24 cellular contexts compared by ENCODE assay signal in the genomic region with DNA sequence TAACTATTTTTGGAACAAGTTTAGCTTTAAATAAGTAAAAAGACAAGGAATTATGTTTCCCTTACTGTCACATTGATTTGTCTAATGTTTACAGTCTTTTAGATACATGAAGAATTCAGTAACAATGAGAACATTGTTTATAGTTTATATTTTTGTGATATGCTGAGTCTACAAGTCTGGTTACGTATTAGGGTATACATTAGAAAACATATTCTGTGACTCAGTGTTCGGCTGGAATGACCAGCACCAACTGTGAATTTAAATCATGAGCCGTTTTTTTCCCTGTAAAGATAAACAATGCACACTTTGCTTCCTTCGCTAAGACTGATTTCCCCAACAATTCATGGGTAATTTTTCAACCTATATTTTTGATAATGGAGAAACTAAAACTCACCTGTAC.
"Had no signal": no experiment of that assay in that cellular context is flagged by ENCODE, and none has a peak within 500 bp of the region (broad histone marks: within the 10 kb centered on the region; RNA-seq: fewer than 3 reads in every experiment).

No MANE protein-coding gene starts in this region.

- H3K27me3 ChIP-seq: dorsolateral prefrontal cortex, gastrocnemius medialis, heart left ventricle, hepatocyte, left lung, neural progenitor cell, ovary, sigmoid colon, thyroid gland, vagina had no signal

- H3K4me3 Mint-ChIP-seq: naive thymus-derived CD4-positive, alpha-beta T cell; nephron; neural progenitor cell; stimulated activated naive B cell treated with anti-CD40 and anti-IgM and Interleukin-4, amounts not matched to agents 10 μg/mL and 1 μg/mL and 100 μg/mL, for 72 hours; stimulated activated naive CD8-positive, alpha-beta T cell treated with anti-CD3 and anti-CD28 coated beads, Interleukin-15, Interleukin-2, amounts not matched to agents 100 ng/mL and 50 ng/mL, for 24 hours had no signal

- ATAC-seq: gastrocnemius medialis; heart left ventricle; left cardiac atrium; left lung; naive thymus-derived CD4-positive, alpha-beta T cell; psoas muscle; right cardiac atrium; stimulated activated naive B cell treated with anti-CD40 and anti-IgM and Interleukin-4, amounts not matched to agents 10 μg/mL and 1 μg/mL and 100 μg/mL, for 72 hours had no signal

- H3K9ac ChIP-seq: neural progenitor cell had no signal

- H3K4me1 ChIP-seq: gastrocnemius medialis, left lung, neural progenitor cell, psoas muscle, vagina had no signal

- H3K4me1 Mint-ChIP-seq: naive thymus-derived CD4-positive, alpha-beta T cell; stimulated activated naive B cell treated with anti-CD40 and anti-IgM and Interleukin-4, amounts not matched to agents 10 μg/mL and 1 μg/mL and 100 μg/mL, for 72 hours had no signal

- H2AFZ ChIP-seq: hepatocyte, neural progenitor cell had no signal

- H3K9me3 ChIP-seq: gastrocnemius medialis, heart left ventricle, left lung, ovary, psoas muscle, sigmoid colon, thyroid gland, vagina had no signal

- H3K9me3 Mint-ChIP-seq: naive thymus-derived CD4-positive, alpha-beta T cell; nephron; neural progenitor cell; stimulated activated naive B cell treated with anti-CD40 and anti-IgM and Interleukin-4, amounts not matched to agents 10 μg/mL and 1 μg/mL and 100 μg/mL, for 72 hours; stimulated activated naive CD8-positive, alpha-beta T cell treated with anti-CD3 and anti-CD28 coated beads, Interleukin-15, Interleukin-2, amounts not matched to agents 100 ng/mL and 50 ng/mL, for 24 hours had no signal

- H3K27me3 Mint-ChIP-seq: naive thymus-derived CD4-positive, alpha-beta T cell; stimulated activated naive B cell treated with anti-CD40 and anti-IgM and Interleukin-4, amounts not matched to agents 10 μg/mL and 1 μg/mL and 100 μg/mL, for 72 hours; stimulated activated naive CD8-positive, alpha-beta T cell treated with anti-CD3 and anti-CD28 coated beads, Interleukin-15, Interleukin-2, amounts not matched to agents 100 ng/mL and 50 ng/mL, for 24 hours had no signal

- DNase-seq: dorsolateral prefrontal cortex; effector CD4-positive, alpha-beta T cell; foreskin fibroblast; gastrocnemius medialis; heart left ventricle; left cardiac atrium; left lung; mesendoderm; midbrain; naive thymus-derived CD4-positive, alpha-beta T cell; ovary; posterior cingulate gyrus; psoas muscle; right cardiac atrium; sigmoid colon; stimulated activated CD4-positive, alpha-beta T cell treated with anti-CD3 and anti-CD28 coated beads, Interleukin-4, amount 100 ng/mL, for 4 hours; stimulated activated naive B cell treated with anti-CD40 and anti-IgM and Interleukin-4, amounts not matched to agents 10 μg/mL and 1 μg/mL and 100 μg/mL, for 72 hours; thyroid gland; trophoblast cell had no signal

- H3K27ac ChIP-seq: dorsolateral prefrontal cortex, gastrocnemius medialis, heart left ventricle, hepatocyte, left lung, neural progenitor cell, ovary, psoas muscle, sigmoid colon, thyroid gland, vagina had no signal

- H3K36me3 ChIP-seq: ovary had no signal

- H3K4me2 ChIP-seq: hepatocyte, neural progenitor cell had no signal

- H3K36me3 Mint-ChIP-seq: naive thymus-derived CD4-positive, alpha-beta T cell; stimulated activated naive B cell treated with anti-CD40 and anti-IgM and Interleukin-4, amounts not matched to agents 10 μg/mL and 1 μg/mL and 100 μg/mL, for 72 hours had no signal

- H3K27ac Mint-ChIP-seq: naive thymus-derived CD4-positive, alpha-beta T cell; nephron; neural progenitor cell; stimulated activated naive B cell treated with anti-CD40 and anti-IgM and Interleukin-4, amounts not matched to agents 10 μg/mL and 1 μg/mL and 100 μg/mL, for 72 hours; stimulated activated naive CD8-positive, alpha-beta T cell treated with anti-CD3 and anti-CD28 coated beads, Interleukin-15, Interleukin-2, amounts not matched to agents 100 ng/mL and 50 ng/mL, for 24 hours had no signal

- H3K4me3 ChIP-seq: dorsolateral prefrontal cortex, gastrocnemius medialis, heart left ventricle, hepatocyte, left lung, neural progenitor cell, ovary, psoas muscle, sigmoid colon, thyroid gland, vagina had no signal
